In the genomic region with DNA sequence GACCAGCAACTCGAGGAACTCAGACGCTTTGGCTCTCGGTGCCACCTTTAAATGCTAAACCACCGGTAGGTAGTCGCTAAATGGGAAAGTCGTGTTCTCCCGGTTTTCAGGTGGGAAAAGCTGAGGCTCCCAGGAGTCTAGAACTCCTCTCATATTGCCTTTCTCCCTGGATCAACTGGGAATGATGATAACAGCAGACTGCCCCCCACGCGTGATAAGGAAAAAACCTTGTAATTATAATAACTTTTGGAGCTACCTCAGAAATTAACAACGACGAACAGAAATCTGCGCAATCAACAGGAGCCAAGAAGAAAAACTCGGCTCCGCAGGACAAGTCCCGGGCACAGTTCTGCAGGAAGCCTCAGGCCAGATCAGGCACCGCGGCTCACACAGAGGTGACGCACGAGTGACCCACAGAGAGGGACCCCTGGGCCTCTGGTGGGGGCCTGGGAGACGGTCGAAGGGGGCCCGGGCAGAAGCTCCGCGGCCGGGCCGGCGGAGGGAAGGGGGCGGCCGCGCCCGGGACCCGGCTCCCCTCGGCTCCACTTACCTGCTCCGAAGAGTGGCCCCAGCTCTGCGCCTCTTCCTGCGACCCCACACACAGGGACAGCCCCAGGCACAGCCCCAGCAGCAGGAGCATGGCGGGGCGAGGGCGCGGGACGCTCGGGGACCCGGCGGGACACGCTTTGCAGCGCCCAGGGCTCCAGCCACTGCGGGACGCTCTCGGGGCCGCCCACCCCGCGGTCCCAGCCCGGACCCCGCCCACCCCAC, we compare ENCODE assay signal across 9 cellular contexts. TPM values are rescaled to one million over a fixed set of nuclear protein-coding genes. Genes with fewer than 3 reads are reported as not detected.
A peak's percentile ranks its signal among the peaks of the same experiment; 100 is the strongest.
DNase-seq lines count a peak whose midpoint lies in the region; ATAC-seq, FAIRE-seq and TF ChIP-seq lines count a peak whose summit lies in the region.
"Had no signal": no experiment of that assay in that cellular context is flagged by ENCODE, and none has a peak within 500 bp of the region (broad histone marks: within the 10 kb centered on the region; RNA-seq: fewer than 3 reads in every experiment).

A gene (minus strand): TSS at position 714 of the 771 bp plus-strand sequence. CDS start 74 bp downstream, at position 640.

- H3K4me3 ChIP-seq in breast epithelium, result peak within 1 kb of the TSS; percentile 69 to 90 (median 69)
- peak within 1 kb of the TSS in 2 of 3 donors; percentile 36 to 51 for H3K4me3 ChIP-seq in liver (ENCODE audit: low read depth in 1 of 3, low read length in 3 of 3)
- H3K4me3 ChIP-seq in subcutaneous abdominal adipose tissue (ENCODE audit: low read depth in 1 of 5, low read length in 5 of 5), result peak within 1 kb of the TSS; percentile 80 to 96 (median 88)
- peak within 1 kb of the TSS in 1 of 2 donors; percentile 50 for H3K4me3 ChIP-seq in small intestine (ENCODE audit: low read depth in 1 of 2, low read length in 2 of 2)

- 4% methylated on average over 54 of the region's 54 CpGs for whole genome bisulfite sequencing in liver
- 2 to 7% (median 6%) methylated on average over 21 to 54 of the region's 54 CpGs for WGBS in small intestine, 3 donors

- H3K9me3 Mint-ChIP-seq in IgD-negative memory B cell, result peaks cover 0 to 1% (median 0%) of the 10 kb centered on the region in 3 donors

- H3K27me3 ChIP-seq in breast epithelium (no peaks in the 10 kb centered on the region), liver (ENCODE audit: control insufficient read depth in 4 of 4, insufficient read depth in 4 of 4, low read length in 3 of 4) (peaks cover 0 to 13% (median 7%) of the 10 kb centered on the region in 4 donors), subcutaneous abdominal adipose tissue (ENCODE audit: control insufficient read depth in 5 of 5, insufficient read depth in 4 of 5, low read length in 5 of 5) (peaks cover 0 to 6% (median 0%) of the 10 kb centered on the region in 5 donors), small intestine (ENCODE audit: control insufficient read depth in 2 of 2, insufficient read depth in 2 of 2, low read length in 2 of 2) (peaks cover 2 to 7% of the 10 kb centered on the region in 2 donors)

- FAIRE-seq in small intestine (lab: Jason Lieb, UNC), result no peak

- DNase-seq in breast epithelium (ENCODE audit: low spot score in 2 of 2), result no peak
- no peak for DNase-seq in GOT3 (lab: John Stamatoyannopoulos, UW)
- DNase-seq in small intestine, result no peak
- DNase-seq: activated effector memory CD4-positive, alpha-beta T cell treated with anti-CD3 and anti-CD28 coated beads, Interleukin-2, amount 50 U/mL, for 16 hours had no signal

- H3K9me3 ChIP-seq in breast epithelium (no peaks in the 10 kb centered on the region), liver (ENCODE audit: control insufficient read depth in 4 of 4, low read length in 3 of 4) (no peaks in the 10 kb centered on the region), subcutaneous abdominal adipose tissue (ENCODE audit: control insufficient read depth in 5 of 5, low read length in 5 of 5) (peaks cover 0 to 2% (median 0%) of the 10 kb centered on the region in 5 donors), small intestine (ENCODE audit: control insufficient read depth, low read depth) (no peaks in the 10 kb centered on the region)

- TF ChIP-seq RAD21 in liver (IDR thresholded peaks at IDR 0.05), result no peak

- TF ChIP-seq CTCF in breast epithelium (IDR thresholded peaks at IDR 0.05) (no peak), liver (IDR thresholded peaks at IDR 0.05; ENCODE audit: low read depth, low read length, missing input control) (no peak)

- intact Hi-C loops in breast epithelium (cut with DNase I; ENCODE audit: low total_unique reads), result no loop called here

- ATAC-seq in GM21717 (IDR thresholded peaks at IDR 0.05; ENCODE audit: unreplicated experiment) (no peak), GM21825 (IDR thresholded peaks at IDR 0.05; ENCODE audit: unreplicated experiment) (no peak)

- H3K4me1 Mint-ChIP-seq in IgD-negative memory B cell, result peaks cover 11 to 23% (median 13%) of the 10 kb centered on the region in 3 donors

- H3K9ac ChIP-seq in liver (ENCODE audit: low read depth in 1 of 2, low read length in 2 of 2) (no peak within 1 kb of the TSS), subcutaneous abdominal adipose tissue (ENCODE audit: low read length in 5 of 5) (peak within 1 kb of the TSS; percentile 74 to 91 (median 85))

- H3K27me3 Mint-ChIP-seq in IgD-negative memory B cell, result peaks cover 41% of the 10 kb centered on the region

- H3K4me3 Mint-ChIP-seq in IgD-negative memory B cell, result peak within 1 kb of the TSS; percentile 21 to 89 (median 68)

- H3K27ac ChIP-seq in breast epithelium (peak within 1 kb of the TSS; percentile 48 to 78), liver (ENCODE audit: low read depth in 1 of 2, low read length in 2 of 2) (no peak within 1 kb of the TSS), subcutaneous abdominal adipose tissue (ENCODE audit: low read depth, low read length) (peak within 1 kb of the TSS; percentile 84), small intestine (ENCODE audit: low read depth in 1 of 2, low read length in 1 of 2) (no peak within 1 kb of the TSS)

- H3K27ac Mint-ChIP-seq in IgD-negative memory B cell, result no peak within 1 kb of the TSS

- H3K36me3 ChIP-seq in breast epithelium, result no peaks in the 10 kb centered on the region
- peaks cover 0 to 1% (median 0%) of the 10 kb centered on the region in 4 donors for H3K36me3 ChIP-seq in liver (ENCODE audit: control insufficient read depth in 4 of 4, insufficient read depth in 3 of 4, low read depth in 1 of 4, low read length in 3 of 4)
- no peaks in the 10 kb centered on the region for H3K36me3 ChIP-seq in subcutaneous abdominal adipose tissue (ENCODE audit: control insufficient read depth in 5 of 5, insufficient read depth in 5 of 5, low read length in 5 of 5)
- H3K36me3 ChIP-seq in small intestine (ENCODE audit: control insufficient read depth in 2 of 2, insufficient read depth in 2 of 2, low read length in 2 of 2), result no peaks in the 10 kb centered on the region

- H3K36me3 Mint-ChIP-seq in IgD-negative memory B cell, result no peaks in the 10 kb centered on the region

- H3K4me1 ChIP-seq in breast epithelium (no peaks in the 10 kb centered on the region), liver (ENCODE audit: control insufficient read depth in 4 of 4, insufficient read depth in 4 of 4, low read length in 3 of 4) (peaks cover 0 to 11% (median 10%) of the 10 kb centered on the region in 4 donors), subcutaneous abdominal adipose tissue (ENCODE audit: control insufficient read depth in 5 of 5, insufficient read depth in 5 of 5, low read length in 5 of 5) (peaks cover 5 to 50% (median 47%) of the 10 kb centered on the region in 5 donors), small intestine (ENCODE audit: control insufficient read depth in 2 of 2, insufficient read depth in 1 of 2, low read depth in 1 of 2, low read length in 1 of 2) (no peaks in the 10 kb centered on the region)

- TF ChIP-seq POLR2A in breast epithelium (IDR thresholded peaks at IDR 0.05), result no peak

TF ChIP-seq in liver, 16 proteins besides CTCF, POLR2A, EP300 and RAD21 (continues in another document):
- TF ChIP-seq GABPA (IDR thresholded peaks at IDR 0.05 in 1 of 2, conservative IDR thresholded peaks at IDR 0.05 in 1 of 2) (no peak), JUND (IDR thresholded peaks at IDR 0.05) (no peak), FOXA2 (IDR thresholded peaks at IDR 0.05) (no peak), HNF4A (conservative IDR thresholded peaks at IDR 0.05) (no peak), FOXA1 (IDR thresholded peaks at IDR 0.05) (no peak), HNF4G (IDR thresholded peaks at IDR 0.05) (no peak), NR2F2 (IDR thresholded peaks at IDR 0.05) (no peak), YY1 (IDR thresholded peaks at IDR 0.05) (no peak), RXRA (IDR thresholded peaks at IDR 0.05) (no peak), SP1 (IDR thresholded peaks at IDR 0.05) (no peak)
- TF ChIP-seq, protein P1, sequence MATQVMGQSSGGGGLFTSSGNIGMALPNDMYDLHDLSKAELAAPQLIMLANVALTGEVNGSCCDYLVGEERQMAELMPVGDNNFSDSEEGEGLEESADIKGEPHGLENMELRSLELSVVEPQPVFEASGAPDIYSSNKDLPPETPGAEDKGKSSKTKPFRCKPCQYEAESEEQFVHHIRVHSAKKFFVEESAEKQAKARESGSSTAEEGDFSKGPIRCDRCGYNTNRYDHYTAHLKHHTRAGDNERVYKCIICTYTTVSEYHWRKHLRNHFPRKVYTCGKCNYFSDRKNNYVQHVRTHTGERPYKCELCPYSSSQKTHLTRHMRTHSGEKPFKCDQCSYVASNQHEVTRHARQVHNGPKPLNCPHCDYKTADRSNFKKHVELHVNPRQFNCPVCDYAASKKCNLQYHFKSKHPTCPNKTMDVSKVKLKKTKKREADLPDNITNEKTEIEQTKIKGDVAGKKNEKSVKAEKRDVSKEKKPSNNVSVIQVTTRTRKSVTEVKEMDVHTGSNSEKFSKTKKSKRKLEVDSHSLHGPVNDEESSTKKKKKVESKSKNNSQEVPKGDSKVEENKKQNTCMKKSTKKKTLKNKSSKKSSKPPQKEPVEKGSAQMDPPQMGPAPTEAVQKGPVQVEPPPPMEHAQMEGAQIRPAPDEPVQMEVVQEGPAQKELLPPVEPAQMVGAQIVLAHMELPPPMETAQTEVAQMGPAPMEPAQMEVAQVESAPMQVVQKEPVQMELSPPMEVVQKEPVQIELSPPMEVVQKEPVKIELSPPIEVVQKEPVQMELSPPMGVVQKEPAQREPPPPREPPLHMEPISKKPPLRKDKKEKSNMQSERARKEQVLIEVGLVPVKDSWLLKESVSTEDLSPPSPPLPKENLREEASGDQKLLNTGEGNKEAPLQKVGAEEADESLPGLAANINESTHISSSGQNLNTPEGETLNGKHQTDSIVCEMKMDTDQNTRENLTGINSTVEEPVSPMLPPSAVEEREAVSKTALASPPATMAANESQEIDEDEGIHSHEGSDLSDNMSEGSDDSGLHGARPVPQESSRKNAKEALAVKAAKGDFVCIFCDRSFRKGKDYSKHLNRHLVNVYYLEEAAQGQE (IDR thresholded peaks at IDR 0.05), result no peak

RNA-seq across cellular contexts. Expression of the gene that starts here (rescaled TPM):
- polyA plus RNA-seq in IgD-negative memory B cell (not detected), liver (under 1 TPM; 0.60 to 0.71 TPM), small intestine (1 to 10 TPM in 2 of 3 donors, under 1 TPM in 1; 0.54 to 5.8 (median 1.1) TPM)
- total RNA-seq in breast epithelium (100 to 1,000 TPM in 1 of 3 donors, 10 to 100 TPM in 2; 18.7 to 407 (median 54.1) TPM), liver (1 to 10 TPM; 1.3 TPM)

Comparison
In these comparisons a context has a peak if more than half of its experiments do, and no peak if none do; other contexts are left out.
1. RNA of the gene that starts here (total RNA-seq): 18.7 to 407 TPM in breast epithelium; 1.3 TPM in liver; every median in the first group is over 4 times any median in the second.
2. H3K27ac ChIP-seq: peak in breast epithelium (2 of 2) and subcutaneous abdominal adipose tissue (single experiment); none in liver (0 of 2) and small intestine (0 of 2).
3. H3K9ac ChIP-seq: peak in subcutaneous abdominal adipose tissue (5 of 5); none in liver (0 of 2).